Comparison of ENCODE assay signal across 8 cellular contexts in genomic region chr18:79068946-79069791, GRCh38. TPM values are rescaled to one million over a fixed set of nuclear protein-coding genes. Genes with fewer than 3 reads are reported as not detected.
DNase-seq lines count a peak whose midpoint lies in the region; ATAC-seq and TF ChIP-seq lines count a peak whose summit lies in the region.

ATP9B (plus strand) TSS chr18:79069394; CDS start chr18:79069411, 17 bp downstream.

- H2AFZ ChIP-seq in osteoblast (ENCODE audit: low read length) = peak within 1 kb of the TSS; percentile 95

- peaks cover 15% of the 10 kb centered on the region for H3K4me1 ChIP-seq in osteoblast (ENCODE audit: insufficient read depth, low read length)
- H3K4me1 ChIP-seq in thoracic aorta (ENCODE audit: control insufficient read depth in 1 of 2, low read depth in 2 of 2) = peaks cover 12 to 16% of the 10 kb centered on the region in 2 donors

- DNase-seq in GM06990 (ENCODE audit: extremely low read depth, insufficient read length) (peak; percentile 99), HFF-Myc (ENCODE audit: extremely low read depth, low read depth) (peak; percentile 82), NAMALWA (ENCODE audit: low spot score) (peak; percentile 95), SKM-1 (lab: John Stamatoyannopoulos, UW; ENCODE audit: unreplicated experiment) (peak; percentile 86), glomerular visceral epithelial cell (ENCODE audit: extremely low spot score) (peak; percentile 95), osteoblast (ENCODE audit: insufficient read length, low spot score, missing footprints) (peak; percentile 100), thoracic aorta (ENCODE audit: low spot score) (peak; percentile 94)
- DNase-seq in activated naive CD4-positive, alpha-beta T cell treated with anti-CD3 and anti-CD28 coated beads, Interleukin-2, amount 50 U/mL, for 72 hours (ENCODE audit: low spot score in 2 of 2) = peak; percentile 100

- peaks cover 28% of the 10 kb centered on the region for H3K79me2 ChIP-seq in osteoblast (ENCODE audit: insufficient read depth, low read length)

- H3K27ac Mint-ChIP-seq in activated naive CD4-positive, alpha-beta T cell treated with anti-CD3 and anti-CD28 coated beads, Interleukin-2, amount 50 U/mL, for 72 hours = peak within 1 kb of the TSS; percentile 52 to 97

- H3K9me3 Mint-ChIP-seq in activated naive CD4-positive, alpha-beta T cell treated with anti-CD3 and anti-CD28 coated beads, Interleukin-2, amount 50 U/mL, for 72 hours = peaks cover 24 to 29% of the 10 kb centered on the region in 2 donors

- peak; percentile 85 to 91 for ATAC-seq in activated naive CD4-positive, alpha-beta T cell treated with anti-CD3 and anti-CD28 coated beads, Interleukin-2, amount 50 U/mL, for 72 hours
- ATAC-seq in thoracic aorta (ENCODE audit: insufficient number of reproducible peaks, low FRiP score, low read depth) = peak; percentile 98

- peak within 1 kb of the TSS; percentile 79 for H3K27ac ChIP-seq in osteoblast (ENCODE audit: low read depth, low read length)
- peak within 1 kb of the TSS; percentile 87 to 96 for H3K27ac ChIP-seq in thoracic aorta

- H3K4me3 ChIP-seq in GM06990 (replicated peaks; ENCODE audit: low read depth, low read length) = peak within 1 kb of the TSS; percentile 91
- H3K4me3 ChIP-seq in HFF-Myc (replicated peaks; ENCODE audit: low read depth, low read length) = peak within 1 kb of the TSS; percentile 86
- H3K4me3 ChIP-seq in osteoblast (ENCODE audit: insufficient read depth, low read length) = peak within 1 kb of the TSS; percentile 80
- peak within 1 kb of the TSS; percentile 91 for H3K4me3 ChIP-seq in thoracic aorta

- H3K4me2 ChIP-seq in osteoblast (ENCODE audit: insufficient read depth, low read length) = peak within 1 kb of the TSS; percentile 95

- H3K9me3 ChIP-seq in osteoblast (ENCODE audit: low read depth, low read length) = no peaks in the 10 kb centered on the region
- no peaks in the 10 kb centered on the region for H3K9me3 ChIP-seq in thoracic aorta

- peaks cover 10% of the 10 kb centered on the region for H4K20me1 ChIP-seq in osteoblast (ENCODE audit: insufficient read depth, low read length)

- TF ChIP-seq CTCF in GM06990 (IDR thresholded peaks at IDR 0.05; ENCODE audit: insufficient read depth, low read length, poor library complexity, severe bottlenecking) (no peak), HFF-Myc (IDR thresholded peaks at IDR 0.05; ENCODE audit: low read depth, low read length, missing control alignments) (no peak), osteoblast (IDR thresholded peaks at IDR 0.05; ENCODE audit: extremely low read depth, low read depth, low read length) (no peak), thoracic aorta (IDR thresholded peaks at IDR 0.05) (no peak)

- no peaks in the 10 kb centered on the region for H3K27me3 ChIP-seq in GM06990 (replicated peaks; ENCODE audit: control insufficient read depth, insufficient read depth, low read length)
- H3K27me3 ChIP-seq in osteoblast (ENCODE audit: insufficient read depth, low read length) = no peaks in the 10 kb centered on the region
- H3K27me3 ChIP-seq in thoracic aorta (replicated peaks; ENCODE audit: insufficient read depth) = no peaks in the 10 kb centered on the region

- H3K36me3 ChIP-seq in GM06990 (ENCODE audit: control insufficient read depth, insufficient read depth, low read length) = no peaks in the 10 kb centered on the region
- H3K36me3 ChIP-seq in osteoblast (ENCODE audit: insufficient read depth, low read length) = no peaks in the 10 kb centered on the region
- no peaks in the 10 kb centered on the region for H3K36me3 ChIP-seq in thoracic aorta

- H3K36me3 Mint-ChIP-seq in activated naive CD4-positive, alpha-beta T cell treated with anti-CD3 and anti-CD28 coated beads, Interleukin-2, amount 50 U/mL, for 72 hours = peaks cover 34 to 52% of the 10 kb centered on the region in 2 donors

RNA-seq across cellular contexts. Expression of gene ATP9B, which starts in this region (rescaled TPM):
- total RNA-seq in activated naive CD4-positive, alpha-beta T cell treated with anti-CD3 and anti-CD28 coated beads, Interleukin-2, amount 50 U/mL, for 72 hours = 10 to 100 TPM; 25.9 to 34.6 TPM
- 27.7 and 29.3 TPM in 2 replicates for total RNA-seq in osteoblast
- 10 to 100 TPM; 22.5 to 72.9 TPM for total RNA-seq in thoracic aorta

Comparison
In these comparisons a context has a peak if more than half of its experiments do, and no peak if none do; other contexts are left out.
1. Peak in every context shown above with its lines: DNase-seq, ATAC-seq, H3K4me3 ChIP-seq and H3K27ac ChIP-seq.